Comparison of ENCODE assay signal across 20 cellular contexts in genomic region chr12:20560935-20561334, GRCh38.
"Had no signal": no experiment of that assay in that cellular context is flagged by ENCODE, and none has a peak within 500 bp of the region (broad histone marks: within the 10 kb centered on the region; RNA-seq: fewer than 3 reads in every experiment).

No MANE protein-coding gene starts in this region.

- ATAC-seq: activated CD4-positive, alpha-beta T cell treated with anti-CD3 and anti-CD28 coated beads for 36 hours; activated CD8-positive, alpha-beta memory T cell treated with anti-CD3 and anti-CD28 coated beads, Interleukin-2, amount 10 ng/mL, durations not matched to agents 7 days and 5 days; activated CD8-positive, alpha-beta T cell treated with anti-CD3 and anti-CD28 coated beads, Interleukin-2, amount 10 ng/mL, durations not matched to agents 7 days and 5 days; activated naive CD8-positive, alpha-beta T cell treated with anti-CD3 and anti-CD28 coated beads, Interleukin-2, amount 50 U/mL, for 24 hours; body of pancreas; left lung had no signal

- DNase-seq: activated CD4-positive, alpha-beta T cell treated with anti-CD3 and anti-CD28 coated beads for 36 hours; activated CD4-positive, CD25-positive, alpha-beta regulatory T cell; activated CD8-positive, alpha-beta memory T cell treated with anti-CD3 and anti-CD28 coated beads, Interleukin-2, amount 10 ng/mL, durations not matched to agents 7 days and 5 days; activated CD8-positive, alpha-beta T cell treated with anti-CD3 and anti-CD28 coated beads, Interleukin-2, amount 10 ng/mL, durations not matched to agents 7 days and 5 days; activated naive CD8-positive, alpha-beta T cell treated with anti-CD3 and anti-CD28 coated beads, Interleukin-2, amount 50 U/mL, for 24 hours; activated T-cell treated with anti-CD3 and anti-CD28 coated beads, Interleukin-2, amount 50 U/mL, for 48 hours; body of pancreas; cortex of kidney; head of caudate nucleus; retina; spleen; stimulated activated naive CD4-positive, alpha-beta T cell; T-helper 1 cell; transverse colon had no signal

- H3K27ac ChIP-seq: body of pancreas, cardiac muscle cell, left lung, neutrophil, prostate gland, spleen, suprapubic skin, transverse colon had no signal

- H3K4me3 ChIP-seq: body of pancreas, cardiac muscle cell, left lung, prostate gland, spleen, suprapubic skin, transverse colon had no signal

- FAIRE-seq: endothelial cell of umbilical vein had no signal

- H3K4me1 ChIP-seq: body of pancreas, left lung, prostate gland, spleen, suprapubic skin, transverse colon had no signal

- H3K27me3 ChIP-seq: body of pancreas, cardiac muscle cell, left lung, neutrophil, spleen, suprapubic skin, transverse colon had no signal

- H3K36me3 ChIP-seq: cardiac muscle cell, left lung, neutrophil, prostate gland, spleen, suprapubic skin, transverse colon had no signal

- H3K9me3 ChIP-seq: body of pancreas, left lung, neutrophil, prostate gland, spleen, suprapubic skin, transverse colon had no signal
